14 cellular contexts compared by ENCODE assay signal in the genomic region with DNA sequence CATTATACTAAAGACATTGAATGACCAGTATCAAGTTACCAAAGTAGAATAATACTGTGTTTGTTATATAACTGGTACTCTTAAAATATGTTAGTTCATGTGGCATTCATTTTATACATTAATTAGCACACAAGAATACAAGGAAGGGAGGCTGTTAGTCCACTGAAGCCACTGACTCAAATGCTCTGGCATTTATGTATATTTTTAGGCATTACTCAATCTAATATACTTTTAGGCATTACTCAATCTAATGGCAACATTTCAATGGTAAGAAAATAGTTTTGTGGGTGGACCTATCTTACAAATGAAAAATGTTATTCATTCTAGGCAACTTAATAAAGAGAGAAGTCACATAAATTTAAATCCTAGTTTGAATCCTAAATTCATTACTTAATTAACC.
"Had no signal": no experiment of that assay in that cellular context is flagged by ENCODE, and none has a peak within 500 bp of the region (broad histone marks: within the 10 kb centered on the region; RNA-seq: fewer than 3 reads in every experiment).

No MANE protein-coding gene starts in this region.

- DNase-seq: activated CD4-positive, alpha-beta memory T cell treated with anti-CD3 and anti-CD28 coated beads for 36 hours; activated naive CD4-positive, alpha-beta T cell; activated naive CD8-positive, alpha-beta T cell treated with anti-CD3 and anti-CD28 coated beads, Interleukin-2, amount 10 ng/mL, durations not matched to agents 7 days and 5 days; activated T-cell treated with anti-CD3 and anti-CD28 coated beads for 4 hours; cerebellar nuclear complex; effector CD8-positive, alpha-beta T cell; heart left ventricle; left ventricle myocardium superior; mucosa of descending colon; naive B cell; stimulated activated CD4-positive, alpha-beta T cell treated with anti-CD3 and anti-CD28 coated beads, Interleukin-12 subunit alpha, Interleukin-12 subunit beta, amount 100 ng/mL, for 4 hours; stimulated activated CD4-positive, alpha-beta T cell treated with anti-CD3 and anti-CD28 coated beads, Interleukin-1b, Interleukin-23, amount 100 ng/mL, for 48 hours; stimulated activated CD8-positive, alpha-beta memory T cell treated with anti-CD3 and anti-CD28 coated beads, Interleukin-4, amount 100 ng/mL, for 48 hours had no signal

- H3K9me3 ChIP-seq: gastroesophageal sphincter had no signal

- H3K27ac ChIP-seq: gastroesophageal sphincter, heart left ventricle had no signal

- ATAC-seq: gastroesophageal sphincter, left ventricle myocardium superior, mucosa of descending colon had no signal

- H3K36me3 ChIP-seq: gastroesophageal sphincter, heart left ventricle had no signal

- H3K4me1 ChIP-seq: gastroesophageal sphincter had no signal

- H3K4me3 ChIP-seq: gastroesophageal sphincter, heart left ventricle, mucosa of descending colon had no signal

- H3K27me3 ChIP-seq: gastroesophageal sphincter, heart left ventricle had no signal
